Comparison of ENCODE assay signal across 12 cellular contexts in the genomic region with DNA sequence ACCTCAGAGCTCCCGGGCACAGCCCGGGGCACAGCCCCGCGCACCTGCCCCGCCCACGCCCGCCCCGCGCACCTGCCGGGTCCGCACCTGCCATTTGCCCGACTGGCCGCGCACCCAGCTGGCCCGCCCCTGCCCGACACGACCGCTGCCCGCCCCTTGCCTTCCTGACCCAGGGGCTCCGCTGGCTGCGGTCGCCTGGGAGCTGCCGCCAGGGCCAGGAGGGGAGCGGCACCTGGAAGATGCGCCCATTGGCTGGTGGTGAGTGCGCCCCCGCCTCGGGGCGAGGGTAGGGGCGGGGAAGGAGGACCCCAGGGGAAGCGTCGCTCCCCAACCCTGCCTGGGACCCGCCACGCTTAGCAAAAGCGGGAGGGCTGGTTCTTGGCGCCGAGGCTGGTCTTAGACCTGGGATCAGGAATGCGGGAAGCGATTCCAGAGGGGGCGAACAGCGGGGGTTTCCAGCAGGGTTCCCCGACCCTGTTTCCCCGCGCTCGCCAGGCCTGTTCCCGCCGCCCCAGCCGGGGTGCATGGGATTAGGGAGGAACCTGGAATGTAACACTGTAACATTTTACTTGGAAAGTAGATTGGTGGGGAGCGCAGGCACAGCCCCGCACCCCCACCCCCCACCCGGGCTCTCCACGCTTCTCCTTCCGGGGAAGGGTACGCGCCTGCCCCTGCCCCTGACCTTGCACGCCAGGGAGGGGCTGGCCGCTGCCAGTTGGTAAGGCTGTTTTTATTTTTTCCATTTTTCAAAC. TPM values are rescaled to one million over a fixed set of nuclear protein-coding genes. Genes with fewer than 3 reads are reported as not detected.
DNase-seq lines count a peak whose midpoint lies in the region; ATAC-seq and TF ChIP-seq lines count a peak whose summit lies in the region.
"Had no signal": no experiment of that assay in that cellular context is flagged by ENCODE, and none has a peak within 500 bp of the region (broad histone marks: within the 10 kb centered on the region; RNA-seq: fewer than 3 reads in every experiment).

TSS of gene FAM3B (plus strand) at position 161 of the 752 bp plus-strand sequence. CDS start at position 240, 79 bp downstream.

- H2AFZ ChIP-seq in smooth muscle cell (ENCODE audit: low read depth) = no peak within 1 kb of the TSS

- H3F3A ChIP-seq in smooth muscle cell (ENCODE audit: low read depth) = no peaks in the 10 kb centered on the region

- H3K4me3 ChIP-seq in Peyer's patch (peak within 1 kb of the TSS; percentile 19 to 73 (median 50)), smooth muscle cell (peak within 1 kb of the TSS; percentile 42), BE2C (ENCODE audit: low read depth, low read length) (no peak within 1 kb of the TSS), HAP-1 (no peak within 1 kb of the TSS)
- H3K4me3 ChIP-seq: GM12878 had no signal

- H3K9me3 ChIP-seq in Peyer's patch (no peaks in the 10 kb centered on the region), smooth muscle cell (replicated peaks; ENCODE audit: low read depth) (no peaks in the 10 kb centered on the region), BE2C (no peaks in the 10 kb centered on the region), HAP-1 (0 out of 2 replicates have a peak, but pooled peaks cover 2% of the 10 kb centered on the region)

- H3K4me1 ChIP-seq in Peyer's patch (peaks cover 0 to 36% (median 2%) of the 10 kb centered on the region in 4 donors), smooth muscle cell (ENCODE audit: low read depth) (no peaks in the 10 kb centered on the region), BE2C (no peaks in the 10 kb centered on the region), HAP-1 (no peaks in the 10 kb centered on the region)

- ATAC-seq in HG02763 (IDR thresholded peaks at IDR 0.05; ENCODE audit: unreplicated experiment) (no peak), HG03457 (IDR thresholded peaks at IDR 0.05; ENCODE audit: unreplicated experiment) (no peak)
- ATAC-seq: GM12878, HCT116, natural killer cell had no signal

- DNase-seq in NCI-H1105 (lab: John Stamatoyannopoulos, UW) (peak; percentile 74), Peyer's patch (peak in 2 of 3 donors; percentile 83 to 93), iPS-NIHi7 (ENCODE audit: extremely low spot score) (peak; percentile 84), smooth muscle cell (lab: John Stamatoyannopoulos, UW; ENCODE audit: unreplicated experiment) (no peak), BE2C (no peak), HAP-1 (ENCODE audit: low spot score in 2 of 2) (no peak)
- DNase-seq: caudate nucleus, natural killer cell had no signal

- TF ChIP-seq CTCF in Peyer's patch (IDR thresholded peaks at IDR 0.05) (peak in 1 of 6 experiments; percentile 10), smooth muscle cell (IDR thresholded peaks at IDR 0.05; ENCODE audit: borderline replicate concordance, insufficient read depth, poor library complexity, severe bottlenecking) (no peak), BE2C (IDR thresholded peaks at IDR 0.05; ENCODE audit: low read depth, low read length) (no peak)

- H3K79me2 ChIP-seq in smooth muscle cell (ENCODE audit: low read depth) = no peaks in the 10 kb centered on the region

- H4K20me1 ChIP-seq in smooth muscle cell (ENCODE audit: low read depth) = no peaks in the 10 kb centered on the region

- peak within 1 kb of the TSS; percentile 25 to 98 (median 94) for H3K27ac ChIP-seq in Peyer's patch
- no peak within 1 kb of the TSS for H3K27ac ChIP-seq in smooth muscle cell (ENCODE audit: low read depth)

- peak within 1 kb of the TSS; percentile 76 for H3K4me2 ChIP-seq in smooth muscle cell

- peaks cover 0 to 4% of the 10 kb centered on the region in 2 donors for H3K27me3 ChIP-seq in Peyer's patch
- peaks cover 46% of the 10 kb centered on the region for H3K27me3 ChIP-seq in smooth muscle cell (ENCODE audit: low read depth)
- no peaks in the 10 kb centered on the region for H3K27me3 ChIP-seq in BE2C
- no peaks in the 10 kb centered on the region for H3K27me3 ChIP-seq in HAP-1 (ENCODE audit: low read depth)

- in situ Hi-C loops in HAP-1 (cut with MboI; ENCODE audit: low sequenced_read_pairs) = no loop called here

- TF ChIP-seq POLR2A in Peyer's patch (IDR thresholded peaks at IDR 0.05) = peak; percentile 79 to 80

- WGBS in smooth muscle cell (ENCODE audit: low lambda C conversion rate) = 6% methylated on average over 53 of the region's 57 CpGs

- H3K9ac ChIP-seq in smooth muscle cell (ENCODE audit: low read depth) = no peak within 1 kb of the TSS

- H3K36me3 ChIP-seq in Peyer's patch (no peaks in the 10 kb centered on the region), smooth muscle cell (ENCODE audit: low read depth) (no peaks in the 10 kb centered on the region), BE2C (no peaks in the 10 kb centered on the region), HAP-1 (replicated peaks) (no peaks in the 10 kb centered on the region)

RNA-seq across cellular contexts. Expression of gene FAM3B, which starts in this region (rescaled TPM):
- total RNA-seq in Peyer's patch (100 to 1,000 TPM in 3 of 4 donors, 10 to 100 TPM in 1; 49.5 to 323 (median 159) TPM), smooth muscle cell (not detected in 2 replicates)
- polyA plus RNA-seq in smooth muscle cell = 0.18 TPM in 1 of 2 replicates, not detected in the other
- polyA plus RNA-seq in BE2C (2012; ENCODE audit: insufficient read depth, insufficient read length, low read depth) = not detected
- total RNA-seq: GM12878 had no signal

Comparison
In these comparisons a context has a peak if more than half of its experiments do, and no peak if none do; other contexts are left out.
1. RNA of gene FAM3B (total RNA-seq): 49.5 to 323 TPM in Peyer's patch; not detected in smooth muscle cell; every median in the first group is over 10 times any median in the second.
2. DNase-seq: peak in NCI-H1105 (single experiment), Peyer's patch (2 of 3) and iPS-NIHi7 (single experiment); none in smooth muscle cell (single experiment), BE2C (single experiment) and HAP-1 (0 of 2).
3. H3K4me3 ChIP-seq: peak in Peyer's patch (4 of 4) and smooth muscle cell (single experiment); none in BE2C (single experiment) and HAP-1 (single experiment).